In genomic region chr6:11042025-11042749, GRCh38 we compare ENCODE assay signal across 19 cellular contexts. TPM values are rescaled to one million over a fixed set of nuclear protein-coding genes. Genes with fewer than 3 reads are reported as not detected.
A peak's percentile ranks its signal among the peaks of the same experiment; 100 is the strongest.
DNase-seq lines count a peak whose midpoint lies in the region; ATAC-seq, FAIRE-seq and TF ChIP-seq lines count a peak whose summit lies in the region.
"Had no signal": no experiment of that assay in that cellular context is flagged by ENCODE, and none has a peak within 500 bp of the region (broad histone marks: within the 10 kb centered on the region; RNA-seq: fewer than 3 reads in every experiment).

No MANE protein-coding gene starts in this region.

- no peak overlapping the region for H3K56ac ChIP-seq in H9 (ENCODE audit: insufficient read length, low read depth, low read length)

- no peak for FAIRE-seq in K562 (lab: Jason Lieb, UNC)
- FAIRE-seq: pancreas had no signal

- intact Hi-C loops in K562 (cut with micrococcal nuclease): no loop called here

- no peaks in the 10 kb centered on the region for H3K9me1 ChIP-seq in K562 (ENCODE audit: control insufficient read depth, insufficient read depth, low read length)

- no peaks in the 10 kb centered on the region for H3K36me3 ChIP-seq in BLaER1 treated with 17β-estradiol and CSF1 and Interleukin-3, amounts not matched to agents 10 nM and 100 nM
- no peaks in the 10 kb centered on the region for H3K36me3 ChIP-seq in K562 (ENCODE audit: control insufficient read depth, insufficient read depth, low read length)
- H3K36me3 ChIP-seq: pancreas had no signal

- H2BK5ac ChIP-seq in H9 (ENCODE audit: insufficient read length, low read length): no peak overlapping the region

- no peak overlapping the region for H3K18ac ChIP-seq in H9 (ENCODE audit: insufficient read length, low read depth, low read length)

- H4K8ac ChIP-seq in H9 (replicated peaks; ENCODE audit: insufficient read length, low read depth, low read length): no peak overlapping the region

- no peak overlapping the region for H3K27ac Mint-ChIP-seq in H9
- H3K27ac Mint-ChIP-seq in naive thymus-derived CD8-positive, alpha-beta T cell: no peak overlapping the region
- H3K27ac Mint-ChIP-seq: activated B cell treated with CpG ODN at 0.5 μM for 24 hours had no signal

- no peak overlapping the region for H3K23ac ChIP-seq in H9 (ENCODE audit: insufficient read length, low read depth, low read length)

- H3K4me1 Mint-ChIP-seq in H9: peaks cover 15 to 16% of the 10 kb centered on the region in 2 experiments
- peaks cover 6 to 16% (median 13%) of the 10 kb centered on the region in 4 donors for H3K4me1 Mint-ChIP-seq in naive thymus-derived CD8-positive, alpha-beta T cell

- H3K79me1 ChIP-seq in H9 (ENCODE audit: insufficient read depth, low read depth, low read length, poor library complexity, severe bottlenecking): no peaks in the 10 kb centered on the region

- H3K4me3 Mint-ChIP-seq in H9: peak overlapping the region in 1 of 2 experiments; percentile 88; a peak in 1 of 5 replicates
- H3K4me3 Mint-ChIP-seq in naive thymus-derived CD8-positive, alpha-beta T cell: peak overlapping the region in 6 of 10 donors; percentile 7 to 75 (median 28)

- peaks cover 0 to 27% (median 0%) of the 10 kb centered on the region in 11 experiments; a peak in 8 of 22 replicates for H3K27me3 ChIP-seq in BLaER1 treated with 17β-estradiol and CSF1 and Interleukin-3, amounts not matched to agents 10 nM and 100 nM
- H3K27me3 ChIP-seq in H9 (ENCODE audit: insufficient read depth, low read length) (peaks cover 14% of the 10 kb centered on the region), K562 (ENCODE audit: control insufficient read depth in 2 of 2, insufficient read depth in 2 of 2, low read length in 2 of 2) (peaks cover 27 to 33% of the 10 kb centered on the region in 2 experiments)

- peak overlapping the region in 6 of 10 experiments; percentile 88 to 94 (median 88); a peak in 7 of 20 replicates for H3K4me3 ChIP-seq in BLaER1 treated with 17β-estradiol and CSF1 and Interleukin-3, amounts not matched to agents 10 nM and 100 nM
- no peak overlapping the region for H3K4me3 ChIP-seq in K562
- H3K4me3 ChIP-seq: pancreas had no signal

- H3K27me3 Mint-ChIP-seq in H9 (ENCODE audit: low read depth): peaks cover 65% of the 10 kb centered on the region
- H3K27me3 Mint-ChIP-seq in naive thymus-derived CD8-positive, alpha-beta T cell: peaks cover 40 to 63% (median 55%) of the 10 kb centered on the region in 5 donors

- WGBS in H9 (ENCODE audit: extremely low coverage, insufficient read length, low lambda C conversion rate): no CpG with 5 or more reads among the region's 10 CpGs
- 3% methylated on average over 10 of the region's 10 CpGs for WGBS in K562 (ENCODE audit: insufficient coverage, low coverage, missing lambda C conversion rate)

- H3K4me1 ChIP-seq in BLaER1 treated with 17β-estradiol and CSF1 and Interleukin-3, amounts not matched to agents 10 nM and 100 nM: peaks cover 11 to 41% (median 24%) of the 10 kb centered on the region in 10 experiments
- H3K4me1 ChIP-seq in H9 (ENCODE audit: insufficient read depth, low read length) (no peaks in the 10 kb centered on the region; the same call in 1 of the 2 replicates), K562 (replicated peaks in 1 of 2; ENCODE audit: control insufficient read depth in 2 of 2, insufficient read depth in 2 of 2, low read length in 2 of 2) (peaks cover 0 to 18% of the 10 kb centered on the region in 2 experiments; a peak in 2 of 5 replicates)
- H3K4me1 ChIP-seq: pancreas had no signal

- H3K9ac ChIP-seq in BLaER1 treated with 17β-estradiol and CSF1 and Interleukin-3, amounts not matched to agents 10 nM and 100 nM: peak overlapping the region in 3 of 11 experiments; percentile 87 to 91 (median 87); a peak in 6 of 22 replicates
- no peak overlapping the region for H3K9ac ChIP-seq in H9 (ENCODE audit: extremely low read depth, insufficient read length, low read length)
- no peak overlapping the region for H3K9ac ChIP-seq in K562 (ENCODE audit: insufficient read depth in 1 of 2, low read depth in 2 of 2, low read length in 2 of 2)

- H3K79me2 ChIP-seq in H9 (ENCODE audit: insufficient read depth, low read length) (no peaks in the 10 kb centered on the region), K562 (ENCODE audit: control insufficient read depth, insufficient read depth, low read length) (no peaks in the 10 kb centered on the region)

- H3K14ac ChIP-seq in H9 (ENCODE audit: insufficient read depth, low read length): no peak overlapping the region

- TF ChIP-seq RAD21 in K562 (CRISPR knock-in tag; conservative IDR thresholded peaks at IDR 0.05 in 1 of 2, IDR thresholded peaks at IDR 0.05 in 1 of 2): no peak

- H3K4ac ChIP-seq in H9 (ENCODE audit: low read depth, low read length): no peak overlapping the region

- no peak overlapping the region for H2BK12ac ChIP-seq in H9 (ENCODE audit: insufficient read length, low read depth, low read length)

- in situ Hi-C loops in K562 (cut with MboI): no loop called here

- peak overlapping the region in 9 of 11 experiments; percentile 73 to 99 (median 92); a peak in 17 of 22 replicates for H3K4me2 ChIP-seq in BLaER1 treated with 17β-estradiol and CSF1 and Interleukin-3, amounts not matched to agents 10 nM and 100 nM
- H3K4me2 ChIP-seq in H9 (ENCODE audit: insufficient read depth, insufficient read length, low read length) (peak overlapping the region; percentile 80), K562 (ENCODE audit: insufficient read depth, low read length) (no peak overlapping the region)

- peaks cover 2 to 3% of the 10 kb centered on the region in 2 experiments; a peak in 2 of 5 replicates for H3K9me3 Mint-ChIP-seq in H9
- peaks cover 0 to 4% (median 0%) of the 10 kb centered on the region in 9 donors for H3K9me3 Mint-ChIP-seq in naive thymus-derived CD8-positive, alpha-beta T cell
- H3K9me3 Mint-ChIP-seq: activated B cell treated with CpG ODN at 0.5 μM for 24 hours, IgD-negative memory B cell had no signal

- no peak for TF ChIP-seq CTCF in H9 (conservative IDR thresholded peaks at IDR 0.05)
- TF ChIP-seq CTCF in K562 (IDR thresholded peaks at IDR 0.05 in 2 of 3, conservative IDR thresholded peaks at IDR 0.05 in 1 of 3; ENCODE audit: insufficient read depth in 2 of 3, low read depth in 1 of 3, low read length in 3 of 3): no peak

- H4K5ac ChIP-seq in H9 (ENCODE audit: insufficient read length, low read depth, low read length): no peak overlapping the region

- no peak for TF ChIP-seq POLR2A in K562 (conservative IDR thresholded peaks at IDR 0.05)

- H2AK5ac ChIP-seq in H9 (ENCODE audit: insufficient read length, low read length): no peak overlapping the region

- H2BK20ac ChIP-seq in H9 (ENCODE audit: low read depth, low read length, poor library complexity, severe bottlenecking): no peak overlapping the region

- H2AFZ ChIP-seq in H9 (ENCODE audit: low read length) (no peak overlapping the region), K562 (ENCODE audit: low read depth, low read length) (no peak overlapping the region)

- 0 out of 22 replicates have a peak, but pooled peaks cover 0 to 5% (median 0%) of the 10 kb centered on the region in 11 experiments for H4K20me1 ChIP-seq in BLaER1 treated with 17β-estradiol and CSF1 and Interleukin-3, amounts not matched to agents 10 nM and 100 nM
- H4K20me1 ChIP-seq in H9 (ENCODE audit: control insufficient read depth, insufficient read depth, insufficient read length) (no peaks in the 10 kb centered on the region), K562 (replicated peaks; ENCODE audit: control insufficient read depth, insufficient read depth, low read length) (no peaks in the 10 kb centered on the region)

- ATAC-seq in K562: no peak
- no peak for ATAC-seq in naive thymus-derived CD8-positive, alpha-beta T cell

- CTCF ChIA-PET in K562 (lab: Yijun Ruan, JAX; ENCODE audit: low intra/inter-chr PET ratio): interaction anchor here (0.7 kb wide), 1 partner anchor 446 kb away, joined by 3 read pairs; no protein-coding TSS in a partner anchor

- no peaks in the 10 kb centered on the region for H3K9me3 ChIP-seq in BLaER1 treated with 17β-estradiol and CSF1 and Interleukin-3, amounts not matched to agents 10 nM and 100 nM (replicated peaks in 1 of 11)
- H3K9me3 ChIP-seq in H9 (ENCODE audit: control insufficient read depth, low read depth, low read length): no peaks in the 10 kb centered on the region
- 0 out of 2 replicates have a peak, but pooled peaks cover 2% of the 10 kb centered on the region for H3K9me3 ChIP-seq in K562 (replicated peaks; ENCODE audit: control insufficient read depth, insufficient read depth, low read depth, low read length)
- H3K9me3 ChIP-seq: pancreas had no signal

- H3K27ac ChIP-seq in BLaER1 treated with 17β-estradiol and CSF1 and Interleukin-3, amounts not matched to agents 10 nM and 100 nM: peak overlapping the region in 2 of 11 experiments; percentile 83 to 84; a peak in 3 of 22 replicates
- H3K27ac ChIP-seq in H9 (ENCODE audit: insufficient read length, low read depth, low read length) (no peak overlapping the region), K562 (ENCODE audit: extremely low read depth, low read depth, low read length) (no peak overlapping the region)
- H3K27ac ChIP-seq: pancreas, RWPE1 had no signal

- peaks cover 0 to 2% (median 0%) of the 10 kb centered on the region in 3 experiments; a peak in 1 of 7 replicates for H3K36me3 Mint-ChIP-seq in H9 (ENCODE audit: insufficient read depth in 1 of 3, low read depth in 3 of 3)
- H3K36me3 Mint-ChIP-seq in naive thymus-derived CD8-positive, alpha-beta T cell: peaks cover 0 to 8% (median 4%) of the 10 kb centered on the region in 3 donors
- H3K36me3 Mint-ChIP-seq: IgD-negative memory B cell had no signal

- H4K91ac ChIP-seq in H9 (ENCODE audit: insufficient read length, low read depth, low read length): no peak overlapping the region

- DNase-seq in H9: no peak
- no peak for DNase-seq in K562 (ENCODE audit: extremely low read depth in 1 of 4, low spot score in 3 of 4)
- DNase-seq in naive thymus-derived CD8-positive, alpha-beta T cell: no peak
- no peak for DNase-seq in NOMO-1 (lab: John Stamatoyannopoulos, UW; ENCODE audit: unreplicated experiment in 2 of 2)
- DNase-seq in activated CD4-positive, alpha-beta T cell treated with anti-CD3 and anti-CD28 coated beads, Interleukin-2, amount 50 U/mL, for 48 hours: no peak
- DNase-seq in cortex of kidney (lab: John Stamatoyannopoulos, UW): no peak
- no peak for DNase-seq in cerebellum (ENCODE audit: low spot score)
- DNase-seq: activated B cell treated with CpG ODN at 0.5 μM for 24 hours; activated CD8-positive, alpha-beta memory T cell treated with anti-CD3 and anti-CD28 coated beads for 24 hours; caudate nucleus; effector memory CD4-positive, alpha-beta T cell; midbrain; NCI-H2107; pancreas; stimulated activated CD4-positive, alpha-beta T cell treated with anti-CD3 and anti-CD28 coated beads, Interleukin-4, amount 100 ng/mL, for 24 hours; SW 1271 had no signal

- H3K23me2 ChIP-seq in H9 (ENCODE audit: insufficient read length, low read depth, low read length, poor library complexity, severe bottlenecking): peaks cover 6% of the 10 kb centered on the region

- no TSS peak for BruUV-seq in K562 (replicated peaks; lab: Mats Ljungman, UMichigan)

- no peak overlapping the region for H2BK120ac ChIP-seq in H9 (ENCODE audit: low read depth, low read length, poor library complexity, severe bottlenecking)

- no peak for TF ChIP-seq EP300 in K562 (IDR thresholded peaks at IDR 0.05; ENCODE audit: low read length)

- no peak overlapping the region for H2BK15ac ChIP-seq in H9 (ENCODE audit: low read depth, low read length)

- H3T11ph ChIP-seq in H9 (ENCODE audit: low read length): no peak overlapping the region

- POLR2A ChIA-PET in K562 (lab: Yijun Ruan, JAX): interaction anchor here (0.5 to 1.1 kb wide), 4 partner anchors 9 to 528 kb away, joined by 3 to 4 read pairs (median 4); no protein-coding TSS in a partner anchor
- POLR2A ChIA-PET in naive thymus-derived CD8-positive, alpha-beta T cell (lab: Charles Lee): no interaction called here

RNA-seq across cellular contexts. Expression of gene ELOVL2, which starts 1.9 kb away (rescaled TPM):
- total RNA-seq in H9 (2021): 0.46 and 0.57 TPM in 2 replicates
- 0.09 and 0.23 TPM in 2 replicates for total RNA-seq in K562 (2011; cell fraction: chromatin; rRNA removed; ENCODE audit: low replicate concordance)
- total RNA-seq in K562 (2011; cell fraction: nucleolus; rRNA removed): 0.13 and 0.17 TPM in 2 replicates
- total RNA-seq in K562 (2011; cell fraction: nucleoplasm; rRNA removed): 0.22 and 0.76 TPM in 2 replicates
- total RNA-seq in K562 (2014; rRNA removed): 0.05 and 0.33 TPM in 2 replicates
- 0.36 and 0.48 TPM in 2 replicates for total RNA-seq in K562 (2014; rRNA removed; fragmentation: Illumina TruSeq; extraction: Trizol)
- total RNA-seq in K562 (2015; rRNA removed; fragmentation: Illumina TruSeq; extraction: Trizol): 0.30 and 0.47 TPM in 2 replicates
- total RNA-seq in K562 (2021): 0.29 and 0.31 TPM in 2 replicates
- polyA plus RNA-seq in K562 (2011; rRNA removed): 0.35 and 0.96 TPM in 2 replicates
- polyA plus RNA-seq in K562 (2011; cell fraction: cytosol; rRNA removed): 0.15 and 0.31 TPM in 2 replicates
- 0.07 and 0.21 TPM in 2 replicates for polyA plus RNA-seq in K562 (2011; cell fraction: nucleus; rRNA removed)
- 0.57 and 0.64 TPM in 2 replicates for polyA plus RNA-seq in K562 (2012)
- polyA plus RNA-seq in K562 (2014; fragmentation: Illumina TruSeq; extraction: Trizol): 0.35 and 0.56 TPM in 2 replicates
- under 1 TPM; 0.14 to 0.20 TPM for polyA plus RNA-seq in K562 (2014; fragmentation: Nextera tagmentation; extraction: Ambion mirVana)
- 0.17 and 0.23 TPM in 2 replicates for polyA plus RNA-seq in K562 (2014; rRNA removed)
- 0.39 and 1.0 TPM in 2 replicates for polyA minus RNA-seq in K562 (2011; rRNA and poly(A)+ RNA removed)
- polyA minus RNA-seq in K562 (2011; cell fraction: cytosol; rRNA and poly(A)+ RNA removed): 0.27 and 0.29 TPM in 2 replicates
- 0.27 TPM in 1 of 2 replicates, not detected in the other for polyA minus RNA-seq in K562 (2011; cell fraction: nucleus; rRNA and poly(A)+ RNA removed)
- not detected for total RNA-seq in naive thymus-derived CD8-positive, alpha-beta T cell
- not detected for polyA plus RNA-seq in naive thymus-derived CD8-positive, alpha-beta T cell
- 22.0 TPM for total RNA-seq in cerebellum
- total RNA-seq: activated B cell treated with CpG ODN at 0.5 μM for 24 hours had no signal
- polyA plus RNA-seq: IgD-negative memory B cell had no signal

RNA-seq across cellular contexts. Expression of gene SMIM13, which starts 51.4 kb away (rescaled TPM):
- total RNA-seq in H9 (2021) (10.6 and 11.5 TPM in 2 replicates), K562 (2014; rRNA removed) (10.1 and 11.7 TPM in 2 replicates), K562 (2014; rRNA removed; fragmentation: Illumina TruSeq; extraction: Trizol) (21.5 and 23.7 TPM in 2 replicates), K562 (2015; rRNA removed; fragmentation: Illumina TruSeq; extraction: Trizol) (12.1 and 13.0 TPM in 2 replicates), K562 (2021) (23.0 and 24.8 TPM in 2 replicates), cerebellum (75.2 TPM)
- total RNA-seq in K562 (2011; cell fraction: chromatin; rRNA removed; ENCODE audit: low replicate concordance): 4.2 and 16.1 TPM in 2 replicates
- total RNA-seq in K562 (2011; cell fraction: nucleolus; rRNA removed): 2.2 and 3.4 TPM in 2 replicates
- total RNA-seq in K562 (2011; cell fraction: nucleoplasm; rRNA removed): 9.5 and 15.3 TPM in 2 replicates
- polyA plus RNA-seq in K562 (2011; rRNA removed) (7.1 and 8.9 TPM in 2 replicates), K562 (2014; fragmentation: Illumina TruSeq; extraction: Trizol) (14.5 and 15.2 TPM in 2 replicates), K562 (2014; fragmentation: Nextera tagmentation; extraction: Ambion mirVana) (1 to 10 TPM; 5.5 to 7.2 TPM), K562 (2014; rRNA removed) (7.7 and 8.7 TPM in 2 replicates)
- polyA plus RNA-seq in K562 (2011; cell fraction: cytosol; rRNA removed): 1.7 and 3.4 TPM in 2 replicates
- polyA plus RNA-seq in K562 (2011; cell fraction: nucleus; rRNA removed): 2.4 and 3.3 TPM in 2 replicates
- 12.6 and 15.8 TPM in 2 replicates for polyA plus RNA-seq in K562 (2012)
- polyA minus RNA-seq in K562 (2011; rRNA and poly(A)+ RNA removed): 13.3 and 17.7 TPM in 2 replicates
- polyA minus RNA-seq in K562 (2011; cell fraction: cytosol; rRNA and poly(A)+ RNA removed): 7.8 and 8.5 TPM in 2 replicates
- polyA minus RNA-seq in K562 (2011; cell fraction: nucleus; rRNA and poly(A)+ RNA removed): 2.8 and 5.9 TPM in 2 replicates
- 1 to 10 TPM; 4.7 to 5.7 TPM for total RNA-seq in naive thymus-derived CD8-positive, alpha-beta T cell
- polyA plus RNA-seq in naive thymus-derived CD8-positive, alpha-beta T cell: 1 to 10 TPM; 1.7 to 3.0 (median 3.0) TPM

Comparison
In these comparisons a context has a peak if more than half of its experiments do, and no peak if none do; other contexts are left out.
1. RNA of gene ELOVL2, which starts 1.9 kb away (total RNA-seq): 22.0 TPM in cerebellum (single experiment); 0.46 to 0.57 TPM in H9, 0.05 to 0.76 TPM in K562 and not detected in naive thymus-derived CD8-positive, alpha-beta T cell; every median in the first group is over 10 times any median in the second.